ENCODE assay signal across 19 cellular contexts in the genomic region with DNA sequence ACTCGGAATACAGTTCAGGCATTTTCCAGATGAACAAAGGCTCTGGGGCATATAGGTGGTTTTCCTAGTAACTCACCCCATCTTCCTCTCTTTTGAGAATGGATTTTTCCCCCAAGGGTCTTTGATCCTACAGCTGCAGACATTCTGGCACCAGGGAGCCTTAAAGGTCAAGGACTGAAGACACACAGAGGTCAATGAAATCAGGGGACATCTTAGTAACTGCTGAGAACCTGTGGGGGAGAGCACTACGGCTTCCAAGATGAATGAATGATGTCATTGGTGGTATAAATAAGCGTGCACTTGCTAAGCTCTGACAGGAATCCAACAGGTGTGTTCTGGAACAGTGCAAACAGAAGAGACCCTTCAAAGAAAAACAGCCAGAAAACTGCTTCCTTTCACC. TPM values are rescaled to one million over a fixed set of nuclear protein-coding genes. Genes with fewer than 3 reads are reported as not detected.
"Had no signal": no experiment of that assay in that cellular context is flagged by ENCODE, and none has a peak within 500 bp of the region (broad histone marks: within the 10 kb centered on the region; RNA-seq: fewer than 3 reads in every experiment).

No MANE protein-coding gene starts in this region.

- H3K27ac ChIP-seq: epithelial cell of prostate, skin epidermis, tibial nerve had no signal

- ATAC-seq: activated CD8-positive, alpha-beta memory T cell treated with anti-CD3 and anti-CD28 coated beads, Interleukin-2, amount 10 ng/mL, durations not matched to agents 7 days and 5 days; naive thymus-derived CD8-positive, alpha-beta T cell; stimulated activated naive CD8-positive, alpha-beta T cell treated with anti-CD3 and anti-CD28 coated beads, Interleukin-15, amount 100 ng/mL, for 72 hours had no signal

- DNase-seq: activated CD4-positive, alpha-beta T cell treated with anti-CD3 and anti-CD28 coated beads for 1 hour; activated CD4-positive, alpha-beta T cell treated with anti-CD3 and anti-CD28 coated beads, Interleukin-2, amount 50 U/mL, for 48 hours; activated CD8-positive, alpha-beta memory T cell treated with anti-CD3 and anti-CD28 coated beads, Interleukin-2, amount 10 ng/mL, durations not matched to agents 7 days and 5 days; activated effector memory CD4-positive, alpha-beta T cell treated with Interleukin-2 at 50 U/mL for 16 hours; activated T-cell treated with anti-CD3 and anti-CD28 coated beads, Interleukin-2, amount 50 U/mL, for 24 hours; amniotic stem cell; effector memory CD4-positive, alpha-beta T cell; kidney; naive thymus-derived CD8-positive, alpha-beta T cell; stimulated activated CD4-positive, alpha-beta T cell treated with anti-CD3 and anti-CD28 coated beads, Interleukin-4, amount 100 ng/mL, for 4 hours; stimulated activated naive CD8-positive, alpha-beta T cell treated with anti-CD3 and anti-CD28 coated beads, Interleukin-15, amount 100 ng/mL, for 72 hours; T1000 had no signal

- H3K27me3 ChIP-seq: gastroesophageal sphincter, tibial nerve had no signal

- H3K4me3 ChIP-seq: gastroesophageal sphincter, skin epidermis, tibial nerve had no signal

- H3K36me3 ChIP-seq: gastroesophageal sphincter, tibial nerve had no signal

- H3K9me3 ChIP-seq: gastroesophageal sphincter, tibial nerve had no signal

RNA-seq across cellular contexts. Expression of a gene that starts 36.3 kb away (rescaled TPM):
- total RNA-seq: activated CD8-positive, alpha-beta memory T cell treated with anti-CD3 and anti-CD28 coated beads, Interleukin-2, amount 10 ng/mL, durations not matched to agents 7 days and 5 days; gastroesophageal sphincter; kidney; lower leg skin; naive thymus-derived CD8-positive, alpha-beta T cell; omental fat pad; renal cortical epithelial cell; tibial nerve had no signal
- polyA plus RNA-seq: naive thymus-derived CD8-positive, alpha-beta T cell had no signal
